ENCODE assay signal across 8 cellular contexts in the genomic region with DNA sequence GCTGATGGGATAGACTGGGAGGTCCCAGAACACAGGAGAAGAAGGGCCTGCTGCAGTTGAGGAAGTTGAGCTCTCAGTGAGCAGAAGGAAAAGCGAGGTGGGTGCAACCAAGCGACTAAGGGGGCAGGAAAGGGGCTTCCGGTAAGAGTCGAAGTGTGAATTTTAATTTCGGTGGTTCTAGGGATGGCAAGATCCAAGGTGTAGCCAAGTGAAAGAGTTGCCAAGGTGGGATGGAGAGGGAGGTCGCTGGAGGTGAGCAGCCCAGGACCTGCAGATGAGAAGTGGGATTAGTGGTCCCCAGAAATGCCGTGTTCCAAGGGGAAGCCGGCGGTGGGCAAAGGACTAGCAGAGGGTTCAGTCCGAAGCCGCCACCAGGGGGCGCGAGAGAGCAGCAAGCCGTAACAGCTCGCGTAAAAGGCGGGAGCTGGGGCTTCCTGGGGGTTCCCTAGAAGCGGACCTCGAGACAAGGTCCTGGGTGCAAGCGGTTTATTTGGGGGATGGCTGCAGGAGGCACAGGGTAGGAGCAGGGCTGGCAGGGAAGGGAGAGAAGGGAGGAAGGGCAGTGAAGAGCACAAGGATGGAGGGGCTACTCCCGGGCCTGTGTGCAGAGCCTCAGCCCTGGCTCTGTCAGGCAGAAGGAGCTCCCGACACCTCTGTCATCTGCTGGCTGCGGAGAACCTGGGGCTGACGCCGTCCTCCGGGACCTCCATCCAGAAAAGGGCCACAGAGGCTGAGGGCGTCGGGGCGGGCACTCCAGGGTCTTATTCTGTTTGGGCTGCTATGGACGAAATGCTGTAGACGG.
DNase-seq lines count a peak whose midpoint lies in the region; ATAC-seq and TF ChIP-seq lines count a peak whose summit lies in the region.

No MANE protein-coding gene starts in this region.

- H3K4me3 ChIP-seq in AG10803 (ENCODE audit: low read length) (no peak overlapping the region), coronary artery (no peak overlapping the region), neuronal stem cell (ENCODE audit: low read length in 2 of 2) (no peak overlapping the region), aorta (ENCODE audit: low read length in 2 of 2) (no peak overlapping the region), gastroesophageal sphincter (no peak overlapping the region)

- TF ChIP-seq POLR2A in gastroesophageal sphincter (IDR thresholded peaks at IDR 0.05): no peak

- peak overlapping the region; percentile 25 for H3K18ac ChIP-seq in neuronal stem cell (ENCODE audit: low read length)

- no peaks in the 10 kb centered on the region for H3K79me1 ChIP-seq in neuronal stem cell (ENCODE audit: low read depth, low read length)

- H3K4ac ChIP-seq in neuronal stem cell (ENCODE audit: low read length): no peak overlapping the region

- no peak overlapping the region for H2BK12ac ChIP-seq in neuronal stem cell (ENCODE audit: low read length)

- H3K27ac ChIP-seq in coronary artery (no peak overlapping the region), neuronal stem cell (replicated peaks; ENCODE audit: low read length) (no peak overlapping the region), aorta (ENCODE audit: low read depth in 1 of 2, low read length in 2 of 2) (no peak overlapping the region), gastroesophageal sphincter (no peak overlapping the region)

- no CpG with 5 or more reads among the region's 31 CpGs for WGBS in neuronal stem cell (ENCODE audit: extremely low coverage in 2 of 2, insufficient read length in 2 of 2, insufficient replicate concordance in 1 of 2), 2 donors
- 48% methylated on average over 31 of the region's 31 CpGs for WGBS in aorta, 2 donors
- 27 to 45% methylated on average over 11 to 18 of the region's 31 CpGs for WGBS in gastroesophageal sphincter (ENCODE audit: low coverage in 1 of 2), 2 donors

- in situ Hi-C loops in SK-MEL-5 (cut with HindIII; ENCODE audit: low pct_unique_long_range_greater_than_20kb, low sequenced_read_pairs): no loop called here

- no peaks in the 10 kb centered on the region for H3K36me3 ChIP-seq in neuronal stem cell (replicated peaks in 1 of 2; ENCODE audit: control insufficient read depth in 2 of 2, insufficient read depth in 2 of 2, low read length in 2 of 2)
- no peaks in the 10 kb centered on the region for H3K36me3 ChIP-seq in aorta (ENCODE audit: control insufficient read depth in 1 of 2, insufficient read depth in 2 of 2, low read length in 1 of 2)
- H3K36me3 ChIP-seq in gastroesophageal sphincter: no peaks in the 10 kb centered on the region

- H4K8ac ChIP-seq in neuronal stem cell (ENCODE audit: low read depth, low read length): no peak overlapping the region

- H3K9me3 ChIP-seq in neuronal stem cell (replicated peaks in 1 of 2; ENCODE audit: control insufficient read depth in 2 of 2, insufficient read depth in 1 of 2, low read depth in 1 of 2, low read length in 2 of 2) (no peaks in the 10 kb centered on the region), aorta (ENCODE audit: control insufficient read depth, low read length) (no peaks in the 10 kb centered on the region), gastroesophageal sphincter (peaks cover 0 to 6% (median 0%) of the 10 kb centered on the region in 3 donors)

- H3K23ac ChIP-seq in neuronal stem cell (ENCODE audit: low read depth, low read length, poor library complexity): peak overlapping the region; percentile 21

- no peak overlapping the region for H3K9ac ChIP-seq in neuronal stem cell (ENCODE audit: low read depth, low read length, poor library complexity)

- no peaks in the 10 kb centered on the region for H3K4me1 ChIP-seq in neuronal stem cell (ENCODE audit: control insufficient read depth in 2 of 2, insufficient read depth in 1 of 2, low read depth in 1 of 2, low read length in 2 of 2)
- H3K4me1 ChIP-seq in aorta (ENCODE audit: control insufficient read depth in 1 of 2, insufficient read depth in 2 of 2, low read length in 2 of 2): no peaks in the 10 kb centered on the region
- no peaks in the 10 kb centered on the region for H3K4me1 ChIP-seq in gastroesophageal sphincter

- TF ChIP-seq EP300 in gastroesophageal sphincter (IDR thresholded peaks at IDR 0.05): no peak

- TF ChIP-seq CTCF in AG10803 (conservative IDR thresholded peaks at IDR 0.05; ENCODE audit: low read length): peak; percentile 47
- peak; percentile 47 for TF ChIP-seq CTCF in coronary artery (IDR thresholded peaks at IDR 0.05)
- TF ChIP-seq CTCF in gastroesophageal sphincter (IDR thresholded peaks at IDR 0.05): peak in 2 of 4 experiments; percentile 38 to 66

- DNase-seq in AG10803 (ENCODE audit: low read depth) (no peak), SK-MEL-5 (ENCODE audit: low read depth, low spot score) (peak; percentile 50), coronary artery (ENCODE audit: low spot score) (peak; percentile 60), neuronal stem cell (ENCODE audit: low spot score) (peak; percentile 55), aorta (peak; percentile 58 to 83)

- H4K91ac ChIP-seq in neuronal stem cell (ENCODE audit: low read depth, low read length, poor library complexity): no peak overlapping the region

- H2BK15ac ChIP-seq in neuronal stem cell (ENCODE audit: low read length): no peak overlapping the region

- H2AFZ ChIP-seq in neuronal stem cell (ENCODE audit: low read length): peak overlapping the region; percentile 55

- H3K27me3 ChIP-seq in neuronal stem cell (ENCODE audit: control insufficient read depth in 3 of 3, insufficient read depth in 3 of 3, low read depth in 1 of 3, low read length in 3 of 3) (no peaks in the 10 kb centered on the region), aorta (ENCODE audit: control insufficient read depth in 1 of 2, insufficient read depth in 2 of 2, low read length in 1 of 2) (no peaks in the 10 kb centered on the region), gastroesophageal sphincter (peaks cover 18% of the 10 kb centered on the region)

- H2AK5ac ChIP-seq in neuronal stem cell (ENCODE audit: low read depth, low read length): peak overlapping the region; percentile 18

- H3K14ac ChIP-seq in neuronal stem cell (ENCODE audit: low read length): no peak overlapping the region

- H2BK120ac ChIP-seq in neuronal stem cell (ENCODE audit: low read depth, low read length): no peak overlapping the region

- ATAC-seq in GM19395 (IDR thresholded peaks at IDR 0.05; ENCODE audit: unreplicated experiment) (peak; percentile 67), aorta (ENCODE audit: low FRiP score) (no peak), HG02852 (IDR thresholded peaks at IDR 0.05; ENCODE audit: unreplicated experiment) (no peak), gastroesophageal sphincter (no peak)

- no peak overlapping the region for H3K4me2 ChIP-seq in neuronal stem cell (ENCODE audit: insufficient read depth, low read length, poor library complexity, severe bottlenecking)

- H2BK5ac ChIP-seq in neuronal stem cell (ENCODE audit: low read length): no peak overlapping the region

- intact Hi-C loops in aorta (cut with DNase I): loop anchor here in 1 of 2 donors (2.0 to 10.0 kb wide), 2 partner anchors 56 to 298 kb away; no protein-coding TSS in a partner anchor
